Comparison of ENCODE assay signal across 8 cellular contexts in genomic region chr14:105691321-105691720, GRCh38.
DNase-seq lines count a peak whose midpoint lies in the region; ATAC-seq and TF ChIP-seq lines count a peak whose summit lies in the region.
"Not testable (repeated sequence)": the region's sequence is repeated elsewhere in the genome, so short reads cannot be mapped to it uniquely, and the experiment has no call there.

No MANE protein-coding gene starts in this region.

- TF ChIP-seq POLR2A in Peyer's patch (IDR thresholded peaks at IDR 0.05): not testable (repeated sequence)

- not testable (repeated sequence) for H3K4me1 Mint-ChIP-seq in activated CD8-positive, alpha-beta memory T cell treated with anti-CD3 and anti-CD28 coated beads, Interleukin-2, amount 10 ng/mL, durations not matched to agents 7 days and 5 days; endodermal cell
- peaks cover 74% of the 10 kb centered on the region for H3K4me1 Mint-ChIP-seq in stimulated activated memory B cell treated with anti-CD40 and anti-IgM and Interleukin-4, amounts not matched to agents 10 μg/mL and 1 μg/mL and 100 μg/mL, for 72 hours

- peak overlapping the region; percentile 68 for H3K9ac ChIP-seq in BLaER1
- H3K9ac ChIP-seq in endodermal cell (ENCODE audit: extremely low read depth, low read length, poor library complexity, severe bottlenecking): not testable (repeated sequence)

- H4K20me1 ChIP-seq in BLaER1: not testable (repeated sequence)

- peak; percentile 21 for DNase-seq in GM13976 (ENCODE audit: low spot score)
- peak; percentile 83 for DNase-seq in NCI-H1694 treated with DMSO at 0.1 percent for 48 hours (lab: John Stamatoyannopoulos, UW)
- peak in 2 of 3 donors; percentile 12 to 36 for DNase-seq in Peyer's patch
- DNase-seq in activated CD8-positive, alpha-beta memory T cell treated with anti-CD3 and anti-CD28 coated beads, Interleukin-2, amount 10 ng/mL, durations not matched to agents 7 days and 5 days: peak; percentile 39
- DNase-seq in endodermal cell: peak; percentile 10
- peak; percentile 69 for DNase-seq in mesenteric fat pad (ENCODE audit: low spot score)

- TF ChIP-seq CTCF in GM13976 (IDR thresholded peaks at IDR 0.05; ENCODE audit: borderline replicate concordance, control extremely low read depth, extremely low read depth, insufficient read depth, missing control alignments); Peyer's patch (IDR thresholded peaks at IDR 0.05); endodermal cell (conservative IDR thresholded peaks at IDR 0.05): not testable (repeated sequence)

- H3K4me2 ChIP-seq in BLaER1: peak overlapping the region; percentile 74

- WGBS in endodermal cell (ENCODE audit: insufficient coverage in 1 of 2, insufficient read length in 1 of 2), 2 experiments: 86 to 100% methylated on average over 2 to 16 of the region's 18 CpGs

- H3K27ac Mint-ChIP-seq in activated CD8-positive, alpha-beta memory T cell treated with anti-CD3 and anti-CD28 coated beads, Interleukin-2, amount 10 ng/mL, durations not matched to agents 7 days and 5 days; endodermal cell: not testable (repeated sequence)
- peak overlapping the region; percentile 92 for H3K27ac Mint-ChIP-seq in stimulated activated memory B cell treated with anti-CD40 and anti-IgM and Interleukin-4, amounts not matched to agents 10 μg/mL and 1 μg/mL and 100 μg/mL, for 72 hours

- in situ Hi-C loops in GM13976 (cut with MboI; ENCODE audit: low sequenced_read_pairs, unreplicated experiment): not testable (repeated sequence)

- CTCF ChIA-PET in activated CD8-positive, alpha-beta memory T cell treated with anti-CD3 and anti-CD28 coated beads, Interleukin-2, amount 10 ng/mL, durations not matched to agents 7 days and 5 days (lab: Charles Lee): not testable (repeated sequence)

- peaks cover 63% of the 10 kb centered on the region for H3K4me1 ChIP-seq in BLaER1
- not testable (repeated sequence) for H3K4me1 ChIP-seq in Peyer's patch; endodermal cell (ENCODE audit: control insufficient read depth, insufficient read depth, low read length)

- not testable (repeated sequence) for H3K4me3 ChIP-seq in BLaER1; Peyer's patch; endodermal cell (ENCODE audit: low read length)

- ATAC-seq in activated CD8-positive, alpha-beta memory T cell treated with anti-CD3 and anti-CD28 coated beads, Interleukin-2, amount 10 ng/mL, durations not matched to agents 7 days and 5 days; stimulated activated memory B cell treated with anti-CD40 and anti-IgM and Interleukin-4, amounts not matched to agents 10 μg/mL and 1 μg/mL and 100 μg/mL, for 72 hours: not testable (repeated sequence)

- H3K36me3 ChIP-seq in BLaER1; Peyer's patch; endodermal cell (ENCODE audit: control insufficient read depth, insufficient read depth, low read length): not testable (repeated sequence)

- not testable (repeated sequence) for H3K4me3 Mint-ChIP-seq in activated CD8-positive, alpha-beta memory T cell treated with anti-CD3 and anti-CD28 coated beads, Interleukin-2, amount 10 ng/mL, durations not matched to agents 7 days and 5 days; endodermal cell; stimulated activated memory B cell treated with anti-CD40 and anti-IgM and Interleukin-4, amounts not matched to agents 10 μg/mL and 1 μg/mL and 100 μg/mL, for 72 hours

- H3K9me3 Mint-ChIP-seq in activated CD8-positive, alpha-beta memory T cell treated with anti-CD3 and anti-CD28 coated beads, Interleukin-2, amount 10 ng/mL, durations not matched to agents 7 days and 5 days (ENCODE audit: low read depth): peaks cover 19% of the 10 kb centered on the region
- H3K9me3 Mint-ChIP-seq in endodermal cell: peaks cover 67% of the 10 kb centered on the region
- peaks cover 23% of the 10 kb centered on the region for H3K9me3 Mint-ChIP-seq in stimulated activated memory B cell treated with anti-CD40 and anti-IgM and Interleukin-4, amounts not matched to agents 10 μg/mL and 1 μg/mL and 100 μg/mL, for 72 hours

- not testable (repeated sequence) for H3K27me3 ChIP-seq in BLaER1; Peyer's patch; endodermal cell (ENCODE audit: control insufficient read depth, insufficient read depth, low read length, poor library complexity, severe bottlenecking)

- H3K27ac ChIP-seq in BLaER1 (peak overlapping the region; percentile 83), Peyer's patch (peak overlapping the region in 2 of 4 donors; percentile 59 to 70)
- not testable (repeated sequence) for H3K27ac ChIP-seq in endodermal cell (ENCODE audit: low read depth, low read length)

- H3K9me3 ChIP-seq in BLaER1, Peyer's patch: not testable (repeated sequence)
- peaks cover 47% of the 10 kb centered on the region for H3K9me3 ChIP-seq in endodermal cell (ENCODE audit: control insufficient read depth, low read length)

- not testable (repeated sequence) for H3K36me3 Mint-ChIP-seq in activated CD8-positive, alpha-beta memory T cell treated with anti-CD3 and anti-CD28 coated beads, Interleukin-2, amount 10 ng/mL, durations not matched to agents 7 days and 5 days
- H3K36me3 Mint-ChIP-seq in endodermal cell (ENCODE audit: low read depth): peaks cover 25% of the 10 kb centered on the region
- H3K36me3 Mint-ChIP-seq in stimulated activated memory B cell treated with anti-CD40 and anti-IgM and Interleukin-4, amounts not matched to agents 10 μg/mL and 1 μg/mL and 100 μg/mL, for 72 hours: peaks cover 24% of the 10 kb centered on the region

- H3K27me3 Mint-ChIP-seq in activated CD8-positive, alpha-beta memory T cell treated with anti-CD3 and anti-CD28 coated beads, Interleukin-2, amount 10 ng/mL, durations not matched to agents 7 days and 5 days: peaks cover 18% of the 10 kb centered on the region
- not testable (repeated sequence) for H3K27me3 Mint-ChIP-seq in endodermal cell (ENCODE audit: insufficient read depth); stimulated activated memory B cell treated with anti-CD40 and anti-IgM and Interleukin-4, amounts not matched to agents 10 μg/mL and 1 μg/mL and 100 μg/mL, for 72 hours

Comparison
In these comparisons a context has a peak if more than half of its experiments do, and no peak if none do; other contexts are left out.
1. DNase-seq: peak in every context shown above with its lines; median percentile 83 in NCI-H1694 treated with DMSO at 0.1 percent for 48 hours; 69 in mesenteric fat pad; 39 in activated CD8-positive, alpha-beta memory T cell treated with anti-CD3 and anti-CD28 coated beads, Interleukin-2, amount 10 ng/mL, durations not matched to agents 7 days and 5 days; 24 in Peyer's patch; 21 in GM13976; 10 in endodermal cell.